In the genomic region with DNA sequence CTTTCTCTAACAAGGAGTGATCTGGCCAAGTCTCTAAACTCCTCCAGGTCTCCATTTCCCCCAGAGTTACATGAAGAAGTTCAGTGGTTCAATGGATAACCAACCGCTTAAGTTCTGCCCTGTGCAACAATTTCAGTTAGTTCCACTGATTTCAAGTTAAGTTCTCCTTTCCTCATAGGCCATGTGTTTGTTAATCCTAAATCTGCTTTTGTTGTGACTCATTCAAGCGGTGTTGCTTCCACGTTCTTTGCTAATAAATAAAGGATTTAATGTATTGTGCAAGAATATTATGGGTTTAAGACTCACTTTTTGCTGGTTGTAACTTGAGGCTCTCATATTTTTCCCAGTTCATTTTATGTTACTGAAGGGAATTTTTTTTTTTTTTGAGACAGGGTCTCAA, we compare ENCODE assay signal across 1 cellular context.
TF ChIP-seq lines count a peak whose summit lies in the region.

No MANE protein-coding gene starts in this region.

TF ChIP-seq in SK-N-SH, 30 proteins besides CTCF, POLR2A, EP300 and RAD21 (continued from another document):
- TF ChIP-seq, protein P1, sequence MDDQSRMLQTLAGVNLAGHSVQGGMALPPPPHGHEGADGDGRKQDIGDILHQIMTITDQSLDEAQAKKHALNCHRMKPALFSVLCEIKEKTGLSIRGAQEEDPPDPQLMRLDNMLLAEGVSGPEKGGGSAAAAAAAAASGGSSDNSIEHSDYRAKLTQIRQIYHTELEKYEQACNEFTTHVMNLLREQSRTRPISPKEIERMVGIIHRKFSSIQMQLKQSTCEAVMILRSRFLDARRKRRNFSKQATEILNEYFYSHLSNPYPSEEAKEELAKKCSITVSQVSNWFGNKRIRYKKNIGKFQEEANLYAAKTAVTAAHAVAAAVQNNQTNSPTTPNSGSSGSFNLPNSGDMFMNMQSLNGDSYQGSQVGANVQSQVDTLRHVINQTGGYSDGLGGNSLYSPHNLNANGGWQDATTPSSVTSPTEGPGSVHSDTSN (IDR thresholded peaks at IDR 0.05), result no peak
- TF ChIP-seq SMC3 (IDR thresholded peaks at IDR 0.05; ENCODE audit: low read depth, low read length) (no peak), SIN3A (IDR thresholded peaks at IDR 0.05; ENCODE audit: borderline replicate concordance, low read depth, low read length) (no peak), MEF2A (IDR thresholded peaks at IDR 0.05; ENCODE audit: borderline replicate concordance, low read depth) (no peak), TAF1 (IDR thresholded peaks at IDR 0.05; ENCODE audit: borderline replicate concordance, low read depth, low read length) (no peak), USF1 (IDR thresholded peaks at IDR 0.05; ENCODE audit: borderline replicate concordance, low read depth) (no peak)
- TF ChIP-seq, protein P2, sequence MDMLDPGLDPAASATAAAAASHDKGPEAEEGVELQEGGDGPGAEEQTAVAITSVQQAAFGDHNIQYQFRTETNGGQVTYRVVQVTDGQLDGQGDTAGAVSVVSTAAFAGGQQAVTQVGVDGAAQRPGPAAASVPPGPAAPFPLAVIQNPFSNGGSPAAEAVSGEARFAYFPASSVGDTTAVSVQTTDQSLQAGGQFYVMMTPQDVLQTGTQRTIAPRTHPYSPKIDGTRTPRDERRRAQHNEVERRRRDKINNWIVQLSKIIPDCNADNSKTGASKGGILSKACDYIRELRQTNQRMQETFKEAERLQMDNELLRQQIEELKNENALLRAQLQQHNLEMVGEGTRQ (IDR thresholded peaks at IDR 0.05; ENCODE audit: borderline replicate concordance, low read depth, low read length), result no peak
